10 cellular contexts compared by ENCODE assay signal in genomic region chr10:91201213-91201996, GRCh38. TPM values are rescaled to one million over a fixed set of nuclear protein-coding genes. Genes with fewer than 3 reads are reported as not detected.
DNase-seq lines count a peak whose midpoint lies in the region; ATAC-seq and TF ChIP-seq lines count a peak whose summit lies in the region.
"Had no signal": no experiment of that assay in that cellular context is flagged by ENCODE, and none has a peak within 500 bp of the region (broad histone marks: within the 10 kb centered on the region; RNA-seq: fewer than 3 reads in every experiment).

No MANE protein-coding gene starts in this region.

- ATAC-seq in activated CD8-positive, alpha-beta memory T cell treated with anti-CD3 and anti-CD28 coated beads, Interleukin-2, amount 10 ng/mL, durations not matched to agents 7 days and 5 days: peak; percentile 62
- peak; percentile 46 for ATAC-seq in HG03045 (IDR thresholded peaks at IDR 0.05; ENCODE audit: unreplicated experiment)

- H3K9me3 ChIP-seq in A673 (ENCODE audit: low read depth, low read length, poor library complexity, severe bottlenecking): no peaks in the 10 kb centered on the region

- no peak overlapping the region for H3K27ac ChIP-seq in A673 (ENCODE audit: low read depth, low read length, poor library complexity, severe bottlenecking)

- intact Hi-C loops in activated T-helper 1 cell treated with anti-CD3 and anti-CD28 coated beads, Interleukin-12 subunit alpha, Interleukin-12 subunit beta, Interleukin-2, Interleukin-4 antibody, amounts not matched to agents 30 ng/mL and 10 ng/mL and 1 ng/mL, durations not matched to agents 14 hours and 24 hours and 36 hours (cut with micrococcal nuclease): loop anchor here (1.0 to 5.0 kb wide), 7 partner anchors 10 to 595 kb away; partner anchors contain the start of genes PCGF5 and RPP30
- intact Hi-C loops in A673 (cut with micrococcal nuclease; ENCODE audit: unreplicated experiment): no loop called here

- H3K9me3 Mint-ChIP-seq in activated CD8-positive, alpha-beta memory T cell treated with anti-CD3 and anti-CD28 coated beads, Interleukin-2, amount 10 ng/mL, durations not matched to agents 7 days and 5 days (ENCODE audit: low read depth): no peaks in the 10 kb centered on the region
- peaks cover 6% of the 10 kb centered on the region for H3K9me3 Mint-ChIP-seq in activated T-helper 1 cell treated with anti-CD3 and anti-CD28 coated beads, Interleukin-12 subunit alpha, Interleukin-12 subunit beta, Interleukin-2, Interleukin-4 antibody, amounts not matched to agents 30 ng/mL and 10 ng/mL and 1 ng/mL, durations not matched to agents 14 hours and 24 hours and 36 hours

- no peaks in the 10 kb centered on the region for H3K36me3 ChIP-seq in A673 (ENCODE audit: insufficient read depth, low read length, poor library complexity, severe bottlenecking)

- H3K27me3 ChIP-seq in A673 (replicated peaks; ENCODE audit: insufficient read depth, low read depth, low read length, poor library complexity): peaks cover 20% of the 10 kb centered on the region

- POLR2A ChIA-PET in A673 (lab: Charles Lee; ENCODE audit: low non-redundant PET): no interaction called here

- CTCF ChIA-PET in activated CD8-positive, alpha-beta memory T cell treated with anti-CD3 and anti-CD28 coated beads, Interleukin-2, amount 10 ng/mL, durations not matched to agents 7 days and 5 days (lab: Charles Lee): interaction anchor here (0.7 to 2.0 kb wide), 4 partner anchors 15 to 50 kb away, joined by 3 to 8 read pairs (median 4); no protein-coding TSS in a partner anchor
- CTCF ChIA-PET in A673 (lab: Charles Lee): no interaction called here

- BruUV-seq in A673 (replicated peaks; lab: Mats Ljungman, UMichigan): no TSS peak

- peak overlapping the region; percentile 93 for H3K27ac Mint-ChIP-seq in activated CD8-positive, alpha-beta memory T cell treated with anti-CD3 and anti-CD28 coated beads, Interleukin-2, amount 10 ng/mL, durations not matched to agents 7 days and 5 days
- peak overlapping the region; percentile 92 for H3K27ac Mint-ChIP-seq in activated T-helper 1 cell treated with anti-CD3 and anti-CD28 coated beads, Interleukin-12 subunit alpha, Interleukin-12 subunit beta, Interleukin-2, Interleukin-4 antibody, amounts not matched to agents 30 ng/mL and 10 ng/mL and 1 ng/mL, durations not matched to agents 14 hours and 24 hours and 36 hours

- no peak overlapping the region for H3K4me3 ChIP-seq in A673 (ENCODE audit: low read depth, low read length, poor library complexity, severe bottlenecking)

- TF ChIP-seq CTCF in A673 (conservative IDR thresholded peaks at IDR 0.05; ENCODE audit: low read depth, low read length): no peak

- H3K4me1 ChIP-seq in A673 (ENCODE audit: insufficient read depth, low read length, poor library complexity, severe bottlenecking): no peaks in the 10 kb centered on the region

- no peaks in the 10 kb centered on the region for H3K27me3 Mint-ChIP-seq in activated CD8-positive, alpha-beta memory T cell treated with anti-CD3 and anti-CD28 coated beads, Interleukin-2, amount 10 ng/mL, durations not matched to agents 7 days and 5 days
- H3K27me3 Mint-ChIP-seq in activated T-helper 1 cell treated with anti-CD3 and anti-CD28 coated beads, Interleukin-12 subunit alpha, Interleukin-12 subunit beta, Interleukin-2, Interleukin-4 antibody, amounts not matched to agents 30 ng/mL and 10 ng/mL and 1 ng/mL, durations not matched to agents 14 hours and 24 hours and 36 hours (ENCODE audit: insufficient read depth): no peaks in the 10 kb centered on the region

- peak overlapping the region; percentile 58 for H3K4me3 Mint-ChIP-seq in activated CD8-positive, alpha-beta memory T cell treated with anti-CD3 and anti-CD28 coated beads, Interleukin-2, amount 10 ng/mL, durations not matched to agents 7 days and 5 days
- H3K4me3 Mint-ChIP-seq in activated T-helper 1 cell treated with anti-CD3 and anti-CD28 coated beads, Interleukin-12 subunit alpha, Interleukin-12 subunit beta, Interleukin-2, Interleukin-4 antibody, amounts not matched to agents 30 ng/mL and 10 ng/mL and 1 ng/mL, durations not matched to agents 14 hours and 24 hours and 36 hours: peak overlapping the region; percentile 68

- DNase-seq in activated CD8-positive, alpha-beta memory T cell treated with anti-CD3 and anti-CD28 coated beads, Interleukin-2, amount 10 ng/mL, durations not matched to agents 7 days and 5 days: peak; percentile 79
- no peak for DNase-seq in activated CD8-positive, alpha-beta memory T cell treated with anti-CD3 and anti-CD28 coated beads for 24 hours
- peak; percentile 47 for DNase-seq in activated T-helper 1 cell treated with anti-CD3 and anti-CD28 coated beads, Interleukin-12 subunit alpha, Interleukin-12 subunit beta, Interleukin-2, Interleukin-4 antibody, amounts not matched to agents 30 ng/mL and 10 ng/mL and 1 ng/mL, durations not matched to agents 14 hours and 24 hours and 36 hours (ENCODE audit: low spot score)
- peak; percentile 24 for DNase-seq in stimulated activated CD8-positive, alpha-beta memory T cell treated with anti-CD3 and anti-CD28 coated beads, Interleukin-4, amount 100 ng/mL, for 24 hours (ENCODE audit: low read depth)
- no peak for DNase-seq in amniotic stem cell (lab: John Stamatoyannopoulos, UW)
- no peak for DNase-seq in A673 (ENCODE audit: low spot score)
- DNase-seq in islet precursor cell: no peak
- DNase-seq: GOT3, NCI-H524 treated with DMSO at 0.1 percent for 48 hours had no signal

- peaks cover 80% of the 10 kb centered on the region for H3K4me1 Mint-ChIP-seq in activated CD8-positive, alpha-beta memory T cell treated with anti-CD3 and anti-CD28 coated beads, Interleukin-2, amount 10 ng/mL, durations not matched to agents 7 days and 5 days
- peaks cover 81% of the 10 kb centered on the region for H3K4me1 Mint-ChIP-seq in activated T-helper 1 cell treated with anti-CD3 and anti-CD28 coated beads, Interleukin-12 subunit alpha, Interleukin-12 subunit beta, Interleukin-2, Interleukin-4 antibody, amounts not matched to agents 30 ng/mL and 10 ng/mL and 1 ng/mL, durations not matched to agents 14 hours and 24 hours and 36 hours (ENCODE audit: low read depth)

- H3K36me3 Mint-ChIP-seq in activated CD8-positive, alpha-beta memory T cell treated with anti-CD3 and anti-CD28 coated beads, Interleukin-2, amount 10 ng/mL, durations not matched to agents 7 days and 5 days: peaks cover 7% of the 10 kb centered on the region
- H3K36me3 Mint-ChIP-seq in activated T-helper 1 cell treated with anti-CD3 and anti-CD28 coated beads, Interleukin-12 subunit alpha, Interleukin-12 subunit beta, Interleukin-2, Interleukin-4 antibody, amounts not matched to agents 30 ng/mL and 10 ng/mL and 1 ng/mL, durations not matched to agents 14 hours and 24 hours and 36 hours (ENCODE audit: low read depth): peaks cover 18% of the 10 kb centered on the region

RNA-seq across cellular contexts. Expression of gene PCGF5, which starts 19.1 kb away (rescaled TPM):
- 10 to 100 TPM; 41.7 to 45.7 TPM for total RNA-seq in activated CD8-positive, alpha-beta memory T cell treated with anti-CD3 and anti-CD28 coated beads, Interleukin-2, amount 10 ng/mL, durations not matched to agents 7 days and 5 days
- total RNA-seq in activated T-helper 1 cell treated with anti-CD3 and anti-CD28 coated beads, Interleukin-12 subunit alpha, Interleukin-12 subunit beta, Interleukin-2, Interleukin-4 antibody, amounts not matched to agents 30 ng/mL and 10 ng/mL and 1 ng/mL, durations not matched to agents 14 hours and 24 hours and 36 hours: 51.7 TPM in 2 replicates
- 17.3 and 17.7 TPM in 2 replicates for total RNA-seq in A673 (2021)

Comparison
In these comparisons a context has a peak if more than half of its experiments do, and no peak if none do; other contexts are left out.
1. DNase-seq: peak in activated CD8-positive, alpha-beta memory T cell treated with anti-CD3 and anti-CD28 coated beads, Interleukin-2, amount 10 ng/mL, durations not matched to agents 7 days and 5 days (single experiment), activated T-helper 1 cell treated with anti-CD3 and anti-CD28 coated beads, Interleukin-12 subunit alpha, Interleukin-12 subunit beta, Interleukin-2, Interleukin-4 antibody, amounts not matched to agents 30 ng/mL and 10 ng/mL and 1 ng/mL, durations not matched to agents 14 hours and 24 hours and 36 hours (single experiment) and stimulated activated CD8-positive, alpha-beta memory T cell treated with anti-CD3 and anti-CD28 coated beads, Interleukin-4, amount 100 ng/mL, for 24 hours (single experiment); none in activated CD8-positive, alpha-beta memory T cell treated with anti-CD3 and anti-CD28 coated beads for 24 hours (single experiment), amniotic stem cell (single experiment), A673 (single experiment) and islet precursor cell (single experiment).